In the genomic region with DNA sequence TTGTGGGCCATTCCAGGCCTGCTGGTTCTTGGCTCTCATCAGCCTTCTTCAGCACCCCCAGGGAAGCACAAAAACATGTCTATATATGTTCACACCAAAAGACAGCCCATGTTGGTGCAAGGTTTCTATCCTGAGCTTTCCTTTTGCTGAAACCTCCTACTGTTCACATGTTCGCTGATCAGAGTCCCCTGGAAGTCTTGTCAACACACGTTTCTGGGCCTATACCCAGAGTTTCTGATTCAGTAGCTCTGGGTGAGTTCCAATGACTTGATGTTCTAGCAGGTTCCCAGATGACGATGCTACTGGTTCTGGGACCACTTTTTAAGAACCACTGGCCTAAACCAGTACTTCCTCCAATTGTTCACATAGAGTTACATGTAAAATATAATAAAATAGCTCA, we compare ENCODE assay signal across 23 cellular contexts. TPM values are rescaled to one million over a fixed set of nuclear protein-coding genes. Genes with fewer than 3 reads are reported as not detected.
"Had no signal": no experiment of that assay in that cellular context is flagged by ENCODE, and none has a peak within 500 bp of the region (broad histone marks: within the 10 kb centered on the region; RNA-seq: fewer than 3 reads in every experiment).

No MANE protein-coding gene starts in this region.

- ATAC-seq: naive thymus-derived CD8-positive, alpha-beta T cell; T-helper 17 cell had no signal

- H3K4me3 Mint-ChIP-seq: activated CD4-positive, alpha-beta memory T cell treated with anti-CD3 and anti-CD28 coated beads for 36 hours; activated T-helper 1 cell treated with anti-CD3 and anti-CD28 coated beads, Interleukin-12 subunit alpha, Interleukin-12 subunit beta, Interleukin-2, Interleukin-4 antibody, amounts not matched to agents 30 ng/mL and 10 ng/mL and 1 ng/mL, durations not matched to agents 14 hours and 24 hours and 36 hours; central memory CD8-positive, alpha-beta T cell; mesothelial cell of epicardium; naive thymus-derived CD8-positive, alpha-beta T cell; neural progenitor cell; stimulated activated naive CD8-positive, alpha-beta T cell treated with anti-CD3 and anti-CD28 coated beads, Interleukin-15, Interleukin-2, amounts not matched to agents 100 ng/mL and 50 ng/mL, for 24 hours; T-helper 17 cell had no signal

- H3K27me3 ChIP-seq: brain microvascular endothelial cell, dorsolateral prefrontal cortex, left lung, neural progenitor cell, transverse colon had no signal

- H2AFZ ChIP-seq: neural progenitor cell had no signal

- H3K27ac Mint-ChIP-seq: activated CD4-positive, alpha-beta memory T cell treated with anti-CD3 and anti-CD28 coated beads for 36 hours; activated T-helper 1 cell treated with anti-CD3 and anti-CD28 coated beads, Interleukin-12 subunit alpha, Interleukin-12 subunit beta, Interleukin-2, Interleukin-4 antibody, amounts not matched to agents 30 ng/mL and 10 ng/mL and 1 ng/mL, durations not matched to agents 14 hours and 24 hours and 36 hours; mesothelial cell of epicardium; naive thymus-derived CD8-positive, alpha-beta T cell; neural progenitor cell; progenitor cell of endocrine pancreas; stimulated activated naive CD8-positive, alpha-beta T cell treated with anti-CD3 and anti-CD28 coated beads, Interleukin-15, Interleukin-2, amounts not matched to agents 100 ng/mL and 50 ng/mL, for 24 hours; T-helper 17 cell had no signal

- H3K36me3 Mint-ChIP-seq: activated CD4-positive, alpha-beta memory T cell treated with anti-CD3 and anti-CD28 coated beads for 36 hours; mesothelial cell of epicardium; naive thymus-derived CD8-positive, alpha-beta T cell; neural progenitor cell had no signal

- H3K9me3 ChIP-seq: left lung, transverse colon had no signal

- H3K27ac ChIP-seq: brain microvascular endothelial cell, left lung, neural progenitor cell, transverse colon had no signal

- H3K4me2 ChIP-seq: neural progenitor cell had no signal

- H3K9ac ChIP-seq: neural progenitor cell had no signal

- DNase-seq: activated CD4-positive, alpha-beta memory T cell treated with anti-CD3 and anti-CD28 coated beads for 36 hours; activated CD4-positive, alpha-beta T cell treated with anti-CD3 and anti-CD28 coated beads for 4 hours; activated CD4-positive, CD25-positive, alpha-beta regulatory T cell; activated gamma-delta T cell; activated naive CD4-positive, alpha-beta T cell treated with anti-CD3 and anti-CD28 coated beads, Interleukin-2, amount 50 U/mL, for 16 hours; anterior cingulate cortex; brain microvascular endothelial cell; dorsolateral prefrontal cortex; foreskin melanocyte; naive thymus-derived CD8-positive, alpha-beta T cell; stimulated activated CD4-positive, alpha-beta T cell treated with anti-CD3 and anti-CD28 coated beads, Interleukin-1b, Interleukin-23, amount 100 ng/mL, for 48 hours; substantia nigra; T-helper 17 cell; transverse colon had no signal

- H3K4me3 ChIP-seq: dorsolateral prefrontal cortex, left lung, lung, neural progenitor cell, skin epidermis, transverse colon had no signal

- H3K27me3 Mint-ChIP-seq: activated CD4-positive, alpha-beta memory T cell treated with anti-CD3 and anti-CD28 coated beads for 36 hours; central memory CD8-positive, alpha-beta T cell; naive thymus-derived CD8-positive, alpha-beta T cell; progenitor cell of endocrine pancreas; stimulated activated naive CD8-positive, alpha-beta T cell treated with anti-CD3 and anti-CD28 coated beads, Interleukin-15, Interleukin-2, amounts not matched to agents 100 ng/mL and 50 ng/mL, for 24 hours had no signal

- H3K4me1 ChIP-seq: left lung, neural progenitor cell had no signal

- H3K4me1 Mint-ChIP-seq: central memory CD8-positive, alpha-beta T cell; naive thymus-derived CD8-positive, alpha-beta T cell; neural progenitor cell had no signal

- H3K9me3 Mint-ChIP-seq: activated CD4-positive, alpha-beta memory T cell treated with anti-CD3 and anti-CD28 coated beads for 36 hours; activated T-helper 1 cell treated with anti-CD3 and anti-CD28 coated beads, Interleukin-12 subunit alpha, Interleukin-12 subunit beta, Interleukin-2, Interleukin-4 antibody, amounts not matched to agents 30 ng/mL and 10 ng/mL and 1 ng/mL, durations not matched to agents 14 hours and 24 hours and 36 hours; central memory CD8-positive, alpha-beta T cell; naive thymus-derived CD8-positive, alpha-beta T cell; neural progenitor cell; stimulated activated naive CD8-positive, alpha-beta T cell treated with anti-CD3 and anti-CD28 coated beads, Interleukin-15, Interleukin-2, amounts not matched to agents 100 ng/mL and 50 ng/mL, for 24 hours had no signal

- H3K36me3 ChIP-seq: brain microvascular endothelial cell, left lung, neural progenitor cell, transverse colon had no signal

RNA-seq across cellular contexts. Expression of a gene that starts 46.0 kb away (rescaled TPM):
- total RNA-seq: activated CD4-positive, alpha-beta memory T cell treated with anti-CD3 and anti-CD28 coated beads for 36 hours; activated T-helper 1 cell treated with anti-CD3 and anti-CD28 coated beads, Interleukin-12 subunit alpha, Interleukin-12 subunit beta, Interleukin-2, Interleukin-4 antibody, amounts not matched to agents 30 ng/mL and 10 ng/mL and 1 ng/mL, durations not matched to agents 14 hours and 24 hours and 36 hours; naive thymus-derived CD8-positive, alpha-beta T cell had no signal
- polyA plus RNA-seq: naive thymus-derived CD8-positive, alpha-beta T cell had no signal
